In genomic region chr14:95872777-95873176, GRCh38 we compare ENCODE assay signal across 22 cellular contexts. TPM values are rescaled to one million over a fixed set of nuclear protein-coding genes. Genes with fewer than 3 reads are reported as not detected.
DNase-seq lines count a peak whose midpoint lies in the region; ATAC-seq, FAIRE-seq and TF ChIP-seq lines count a peak whose summit lies in the region.
"Had no signal": no experiment of that assay in that cellular context is flagged by ENCODE, and none has a peak within 500 bp of the region (broad histone marks: within the 10 kb centered on the region; RNA-seq: fewer than 3 reads in every experiment).

No MANE protein-coding gene starts in this region.

- no peak overlapping the region for H3K4me3 ChIP-seq in H1 (ENCODE audit: extremely low read depth in 1 of 4, insufficient read depth in 2 of 4, low read depth in 3 of 4, low read length in 4 of 4)
- H3K4me3 ChIP-seq: BLaER1 had no signal

- H4K5ac ChIP-seq in H1 (ENCODE audit: insufficient read length, low read depth, low read length) = no peak overlapping the region

- no peaks in the 10 kb centered on the region for H4K20me1 ChIP-seq in H1 (replicated peaks in 1 of 2; ENCODE audit: control insufficient read depth in 1 of 2, insufficient read depth in 2 of 2, low read length in 2 of 2)
- H4K20me1 ChIP-seq: BLaER1 had no signal

- TF ChIP-seq CTCF in H1 (IDR thresholded peaks at IDR 0.05; ENCODE audit: control extremely low read depth in 1 of 3, insufficient read depth in 1 of 3, low read depth in 1 of 3, low read length in 3 of 3) = no peak

- peaks cover 0 to 10% (median 6%) of the 10 kb centered on the region in 4 experiments; a peak in 5 of 7 replicates for H3K27me3 ChIP-seq in H1 (replicated peaks in 1 of 4; ENCODE audit: control insufficient read depth in 3 of 4, extremely low read depth in 1 of 4, insufficient read depth in 3 of 4, low read length in 3 of 4)

- no peak for TF ChIP-seq POLR2A in H1 (IDR thresholded peaks at IDR 0.05; ENCODE audit: control extremely low read depth in 1 of 2, low read depth in 2 of 2, low read length in 2 of 2)

- H2BK120ac ChIP-seq in H1 (replicated peaks; ENCODE audit: low read depth, low read length) = no peak overlapping the region

- FAIRE-seq in H1 (lab: Jason Lieb, UNC) = no peak
- FAIRE-seq: A204.1, G401.6, GM12892 had no signal

- no peak overlapping the region; the same call in 1 of the 2 replicates for H2BK12ac ChIP-seq in H1 (ENCODE audit: low read depth, low read length)

- no peaks in the 10 kb centered on the region for H3K36me3 ChIP-seq in H1 (ENCODE audit: control insufficient read depth in 2 of 4, insufficient read depth in 4 of 4, low read length in 3 of 4)
- H3K36me3 ChIP-seq: BLaER1 had no signal

- H3K56ac ChIP-seq in H1 (replicated peaks; ENCODE audit: insufficient read length, low read depth, low read length) = no peak overlapping the region

- ATAC-seq in stimulated activated memory B cell treated with anti-CD40 and anti-IgM and Interleukin-4, amounts not matched to agents 10 μg/mL and 1 μg/mL and 100 μg/mL, for 72 hours = peak; percentile 9
- ATAC-seq: CD8-positive, alpha-beta T cell had no signal

- H3K4me1 ChIP-seq in H1 (replicated peaks in 1 of 4; ENCODE audit: control insufficient read depth in 3 of 4, insufficient read depth in 4 of 4, low read length in 3 of 4) = peaks cover 6 to 16% (median 11%) of the 10 kb centered on the region in 4 experiments; a peak in 6 of 7 replicates
- H3K4me1 ChIP-seq: Caco-2 had no signal

- H3K14ac ChIP-seq in H1 (ENCODE audit: insufficient read length) = no peak overlapping the region

- H4K8ac ChIP-seq in H1 (ENCODE audit: extremely low read depth, insufficient read depth, low read length) = no peak overlapping the region

- DNase-seq in NCI-H748 (lab: John Stamatoyannopoulos, UW; ENCODE audit: unreplicated experiment) (peak; percentile 13), NCI-H748 treated with DMSO at 0.1 percent for 48 hours (lab: John Stamatoyannopoulos, UW) (no peak), H1 (ENCODE audit: low read depth in 1 of 2, low spot score in 2 of 2) (no peak), activated gamma-delta T cell (lab: John Stamatoyannopoulos, UW) (no peak), EL (no peak)
- DNase-seq: Caco-2; CD4-positive, CD25-positive, alpha-beta regulatory T cell; CD8-positive, alpha-beta T cell; DMS153; DMS79 treated with DMSO at 0.1 percent for 48 hours; GOT3; H7; HCEC 1CT had no signal

- no peak for TF ChIP-seq EP300 in H1 (IDR thresholded peaks at IDR 0.05; ENCODE audit: borderline replicate concordance in 1 of 2, low read depth in 2 of 2, low read length in 2 of 2)

- POLR2A ChIA-PET in H1 (lab: Charles Lee; ENCODE audit: partially characterized antibody) = interaction anchor here (2.4 kb wide), 1 partner anchor 8 kb away, joined by 5 read pairs; no protein-coding TSS in a partner anchor

- no peak overlapping the region for H3K4me2 ChIP-seq in H1 (ENCODE audit: insufficient read depth in 1 of 2, low read depth in 2 of 2, low read length in 2 of 2)
- H3K4me2 ChIP-seq: BLaER1 had no signal

- no peak overlapping the region; the same call in 1 of the 2 replicates for H2BK5ac ChIP-seq in H1 (ENCODE audit: low read depth, low read length)

- H3K23me2 ChIP-seq in H1 (ENCODE audit: low read depth, low read length) = peaks cover 16% of the 10 kb centered on the region

- no peak overlapping the region for H2BK15ac ChIP-seq in H1 (ENCODE audit: low read length)

- H3K27ac ChIP-seq in H1 (ENCODE audit: low read depth, low read length) = no peak overlapping the region
- H3K27ac ChIP-seq: 22Rv1, BLaER1, C4-2B had no signal

- no peak overlapping the region for H3K27ac Mint-ChIP-seq in stimulated activated memory B cell treated with anti-CD40 and anti-IgM and Interleukin-4, amounts not matched to agents 10 μg/mL and 1 μg/mL and 100 μg/mL, for 72 hours
- H3K27ac Mint-ChIP-seq: B cell; CD4-positive, CD25-positive, alpha-beta regulatory T cell; CD8-positive, alpha-beta T cell had no signal

- H3K4me1 Mint-ChIP-seq in stimulated activated memory B cell treated with anti-CD40 and anti-IgM and Interleukin-4, amounts not matched to agents 10 μg/mL and 1 μg/mL and 100 μg/mL, for 72 hours = no peaks in the 10 kb centered on the region

- CTCF ChIA-PET in H1 (lab: Charles Lee; ENCODE audit: partially characterized antibody) = interaction anchor here (0.7 to 2.4 kb wide), 6 partner anchors 22 to 306 kb away, joined by 3 to 11 read pairs (median 4); no protein-coding TSS in a partner anchor

- 0 out of 2 replicates have a peak overlapping the region, but pooled peaks have one; percentile 0 for H3K18ac ChIP-seq in H1 (ENCODE audit: extremely low read depth, low read length)

- 89% methylated on average over 3 of the region's 3 CpGs; no CpG with 5 or more reads in 1 of the 2 experiments for WGBS in H1 (ENCODE audit: extremely low coverage in 1 of 2, insufficient coverage in 1 of 2, insufficient read length in 1 of 2, insufficient replicate concordance in 2 of 2, low coverage in 1 of 2, low lambda C conversion rate in 2 of 2, missing lambda C conversion rate in 1 of 2), 2 experiments

- H3K4me3 Mint-ChIP-seq in stimulated activated memory B cell treated with anti-CD40 and anti-IgM and Interleukin-4, amounts not matched to agents 10 μg/mL and 1 μg/mL and 100 μg/mL, for 72 hours = no peak overlapping the region
- H3K4me3 Mint-ChIP-seq: B cell; CD4-positive, CD25-positive, alpha-beta regulatory T cell; CD8-positive, alpha-beta T cell had no signal

- H3K79me2 ChIP-seq in H1 (ENCODE audit: control insufficient read depth in 1 of 2, insufficient read depth in 2 of 2, low read length in 2 of 2) = peaks cover 2 to 7% of the 10 kb centered on the region in 2 experiments

- H3K9me3 Mint-ChIP-seq in stimulated activated memory B cell treated with anti-CD40 and anti-IgM and Interleukin-4, amounts not matched to agents 10 μg/mL and 1 μg/mL and 100 μg/mL, for 72 hours = no peaks in the 10 kb centered on the region
- H3K9me3 Mint-ChIP-seq: CD8-positive, alpha-beta T cell had no signal

- peak overlapping the region; percentile 16 for H4K91ac ChIP-seq in H1 (replicated peaks; ENCODE audit: insufficient read length, low read length)

- no peak for TF ChIP-seq RAD21 in H1 (IDR thresholded peaks at IDR 0.05 in 1 of 2, conservative IDR thresholded peaks at IDR 0.05 in 1 of 2; ENCODE audit: low read depth in 2 of 2, low read length in 2 of 2)

- H3K4ac ChIP-seq in H1 (replicated peaks; ENCODE audit: insufficient read length, low read depth, low read length) = no peak overlapping the region

- no peaks in the 10 kb centered on the region for H3K79me1 ChIP-seq in H1 (ENCODE audit: low read depth, low read length)

- no peak overlapping the region; the same call in 1 of the 2 replicates for H2BK20ac ChIP-seq in H1 (ENCODE audit: low read length)

- H3K9ac ChIP-seq in H1 (replicated peaks in 1 of 4; ENCODE audit: extremely low read depth in 1 of 4, low read depth in 3 of 4, low read length in 3 of 4) = no peak overlapping the region
- H3K9ac ChIP-seq: BLaER1 had no signal

- no peak overlapping the region for H2AFZ ChIP-seq in H1 (ENCODE audit: low read length)

- H3K23ac ChIP-seq in H1 (ENCODE audit: insufficient read length) = no peak overlapping the region

- peaks cover 0 to 4% of the 10 kb centered on the region in 2 experiments; a peak in 1 of 4 replicates for H3K9me3 ChIP-seq in H1 (ENCODE audit: insufficient read depth in 2 of 2, low read depth in 1 of 2, low read length in 1 of 2)
- H3K9me3 ChIP-seq: BLaER1, Caco-2 had no signal

- peaks cover 34% of the 10 kb centered on the region for H3K27me3 Mint-ChIP-seq in stimulated activated memory B cell treated with anti-CD40 and anti-IgM and Interleukin-4, amounts not matched to agents 10 μg/mL and 1 μg/mL and 100 μg/mL, for 72 hours

- H3K36me3 Mint-ChIP-seq in stimulated activated memory B cell treated with anti-CD40 and anti-IgM and Interleukin-4, amounts not matched to agents 10 μg/mL and 1 μg/mL and 100 μg/mL, for 72 hours = no peaks in the 10 kb centered on the region
- H3K36me3 Mint-ChIP-seq: CD4-positive, CD25-positive, alpha-beta regulatory T cell; CD8-positive, alpha-beta T cell had no signal

- no peak overlapping the region for H2AK5ac ChIP-seq in H1 (ENCODE audit: low read depth, low read length)

TF ChIP-seq in H1, 55 proteins besides CTCF, POLR2A, EP300 and RAD21:
- TF ChIP-seq CTBP2 (IDR thresholded peaks at IDR 0.05; ENCODE audit: borderline replicate concordance, insufficient read depth, insufficient read length, low read length) = no peak

RNA-seq across cellular contexts. Expression of gene TUNAR, which starts 3.9 kb away (rescaled TPM):
- 63.7 and 63.9 TPM in 2 replicates for total RNA-seq in H1 (2021; fragmentation: NEBNext Ultra II Directional; extraction: Animal tissue kit (Norgen Biotek cat#: 25700))
- 12.3 and 12.8 TPM in 2 replicates for polyA plus RNA-seq in H1 (2011; rRNA removed)
- polyA plus RNA-seq in H1 (2011; cell fraction: cytosol; rRNA removed) = 18.2 TPM
- polyA plus RNA-seq in H1 (2011; cell fraction: nucleus; rRNA removed) = 13.0 TPM
- polyA plus RNA-seq in H1 (2012, experiment 1 of 2) = 48.9 to 70.8 TPM (median 51.8 TPM) in 4 replicates
- 53.8 TPM for polyA plus RNA-seq in H1 (2012, experiment 2 of 2)
- polyA plus RNA-seq in H1 (2013, experiment 1 of 2) = 46.4 TPM
- 49.6 TPM for polyA plus RNA-seq in H1 (2013, experiment 2 of 2)
- 11.2 and 12.1 TPM in 2 replicates for polyA minus RNA-seq in H1 (2011; rRNA and poly(A)+ RNA removed)
- 16.5 TPM for polyA minus RNA-seq in H1 (2011; cell fraction: cytosol; rRNA and poly(A)+ RNA removed)
- polyA minus RNA-seq in H1 (2011; cell fraction: nucleus; rRNA and poly(A)+ RNA removed) = 15.7 TPM
- total RNA-seq: Caco-2; CD4-positive, CD25-positive, alpha-beta regulatory T cell; CD8-positive, alpha-beta T cell had no signal
- polyA plus RNA-seq: AG04450; CD4-positive, CD25-positive, alpha-beta regulatory T cell had no signal
